Comparison of ENCODE assay signal across 22 cellular contexts in the genomic region with DNA sequence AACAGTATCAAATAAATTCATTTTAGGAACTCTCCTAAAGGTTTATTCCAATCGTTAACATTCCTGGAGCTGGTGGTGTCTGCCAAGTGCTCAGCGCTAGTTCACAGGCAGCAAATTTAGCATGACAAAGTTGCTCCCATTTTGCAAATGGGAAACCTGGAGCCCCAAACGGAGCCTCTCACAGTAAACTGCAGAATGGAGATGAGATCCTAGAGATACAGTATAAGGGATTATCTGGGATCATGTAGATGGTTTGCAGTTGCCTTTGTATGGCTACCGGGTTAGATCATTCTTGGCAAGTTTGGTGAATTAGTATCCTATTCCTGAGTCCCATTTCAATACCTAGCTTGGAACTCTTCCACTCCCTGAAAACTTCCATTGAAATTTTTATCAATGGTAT.
DNase-seq lines count a peak whose midpoint lies in the region; ATAC-seq and TF ChIP-seq lines count a peak whose summit lies in the region.
"Had no signal": no experiment of that assay in that cellular context is flagged by ENCODE, and none has a peak within 500 bp of the region (broad histone marks: within the 10 kb centered on the region; RNA-seq: fewer than 3 reads in every experiment).

No MANE protein-coding gene starts in this region.

- H3K9me3 Mint-ChIP-seq in WTC11: peaks cover 4% of the 10 kb centered on the region; the same call in 1 of the 2 replicates

- H3K36me3 ChIP-seq in iPS DF 6.9 (ENCODE audit: control insufficient read depth, insufficient read depth, low read length) (no peaks in the 10 kb centered on the region), stomach (peaks cover 0 to 4% (median 0%) of the 10 kb centered on the region in 4 donors)
- H3K36me3 ChIP-seq: BLaER1 had no signal

- peaks cover 51% of the 10 kb centered on the region for H3K4me1 Mint-ChIP-seq in WTC11

- H3K4me3 ChIP-seq in right cardiac atrium (ENCODE audit: low read length): no peak overlapping the region
- no peak overlapping the region for H3K4me3 ChIP-seq in iPS DF 6.9 (ENCODE audit: low read length)
- H3K4me3 ChIP-seq in stomach: no peak overlapping the region
- H3K4me3 ChIP-seq: BLaER1 had no signal

- H3K27me3 ChIP-seq in right cardiac atrium (ENCODE audit: control insufficient read depth, insufficient read depth): no peaks in the 10 kb centered on the region
- H3K27me3 ChIP-seq in iPS DF 6.9 (ENCODE audit: control insufficient read depth, insufficient read depth, low read length): no peaks in the 10 kb centered on the region
- no peaks in the 10 kb centered on the region for H3K27me3 ChIP-seq in stomach
- H3K27me3 ChIP-seq: BLaER1 had no signal

- CTCF ChIA-PET in WTC11 (lab: Charles Lee): interaction anchor here (1.0 kb wide), 1 partner anchor 125 kb away, joined by 3 read pairs; no protein-coding TSS in a partner anchor

- ATAC-seq in Right ventricle myocardium superior (ENCODE audit: poor library complexity) (peak; percentile 32), right cardiac atrium (no peak), WTC11 (peak; percentile 96), HG02759 (IDR thresholded peaks at IDR 0.05; ENCODE audit: unreplicated experiment) (no peak)

- no peak for DNase-seq in Right ventricle myocardium superior
- no peak for DNase-seq in right cardiac atrium
- DNase-seq in WTC11 (ENCODE audit: low spot score): peak; percentile 40
- peak; percentile 25 for DNase-seq in iPS DF 6.9 (ENCODE audit: low read depth, low spot score)
- DNase-seq in stimulated activated CD4-positive, alpha-beta T cell treated with anti-CD3 and anti-CD28 coated beads, Interleukin-4, amount 100 ng/mL, for 24 hours: no peak
- DNase-seq in stomach: no peak
- DNase-seq in NCI-H2081 treated with DMSO at 0.1 percent for 48 hours (lab: John Stamatoyannopoulos, UW): no peak
- DNase-seq: ACHN; Caco-2; CD4-positive, alpha-beta T cell; DMS 273 treated with DMSO at 0.1 percent for 48 hours; DND-41; GOT3; Kasumi-1; NCI-H1417 treated with DMSO at 0.1 percent for 48 hours; NCI-H187 treated with DMSO at 0.1 percent for 48 hours; NCI-H2227 treated with DMSO at 0.1 percent for 48 hours; NCI-H510A treated with DMSO at 0.1 percent for 48 hours; NCI-H82 had no signal

- TF ChIP-seq CTCF in WTC11 (IDR thresholded peaks at IDR 0.05): no peak
- TF ChIP-seq CTCF in stomach (IDR thresholded peaks at IDR 0.05): no peak

- no peak for TF ChIP-seq POLR2A in stomach (IDR thresholded peaks at IDR 0.05)

- H3K27me3 Mint-ChIP-seq in WTC11 (ENCODE audit: low read depth): no peaks in the 10 kb centered on the region
- H3K27me3 Mint-ChIP-seq: CD4-positive, alpha-beta T cell had no signal

- TF ChIP-seq EP300 in stomach (IDR thresholded peaks at IDR 0.05): no peak

- WGBS in right cardiac atrium: 64% methylated on average over 4 of the region's 4 CpGs
- no CpG with 5 or more reads among the region's 4 CpGs for WGBS in iPS DF 6.9 (ENCODE audit: insufficient coverage, insufficient read length)
- WGBS in stomach, 5 donors: 64 to 81% (median 72%) methylated on average over 4 of the region's 4 CpGs

- POLR2A ChIA-PET in WTC11 (lab: Charles Lee): interaction anchor here (1.0 kb wide), 1 partner anchor 16 kb away, joined by 3 read pairs; no protein-coding TSS in a partner anchor

- H3K27ac ChIP-seq in right cardiac atrium (ENCODE audit: low read length) (no peak overlapping the region), iPS DF 6.9 (ENCODE audit: low read length) (no peak overlapping the region), stomach (no peak overlapping the region)
- H3K27ac ChIP-seq: 22Rv1, BLaER1 had no signal

- peak overlapping the region; percentile 43 for H3K4me3 Mint-ChIP-seq in WTC11
- H3K4me3 Mint-ChIP-seq: CD4-positive, alpha-beta T cell had no signal

- H3K9me3 ChIP-seq in right cardiac atrium (ENCODE audit: control insufficient read depth, low read length) (no peaks in the 10 kb centered on the region), iPS DF 6.9 (ENCODE audit: control insufficient read depth, insufficient read depth, low read length) (no peaks in the 10 kb centered on the region), stomach (no peaks in the 10 kb centered on the region)
- H3K9me3 ChIP-seq: BLaER1, Caco-2 had no signal

- intact Hi-C loops in Right ventricle myocardium superior (cut with DNase I) (no loop called here), right cardiac atrium (cut with DNase I) (no loop called here), stomach (cut with DNase I; ENCODE audit: low total_unique reads) (no loop called here)

- no peaks in the 10 kb centered on the region for H3K36me3 Mint-ChIP-seq in WTC11

- H3K27ac Mint-ChIP-seq in WTC11: peak overlapping the region; percentile 43
- H3K27ac Mint-ChIP-seq: CD4-positive, alpha-beta T cell had no signal

- no peaks in the 10 kb centered on the region for H3K4me1 ChIP-seq in right cardiac atrium (ENCODE audit: control insufficient read depth, insufficient read depth, low read length)
- no peaks in the 10 kb centered on the region for H3K4me1 ChIP-seq in iPS DF 6.9 (ENCODE audit: control insufficient read depth, insufficient read depth, low read length)
- peaks cover 0 to 7% (median 0%) of the 10 kb centered on the region in 4 donors for H3K4me1 ChIP-seq in stomach
- H3K4me1 ChIP-seq: BLaER1, Caco-2 had no signal

TF ChIP-seq in WTC11, 78 proteins besides CTCF, POLR2A, EP300 and RAD21:
- TF ChIP-seq ZBTB21 (CRISPR knock-in tag; IDR thresholded peaks at IDR 0.05; ENCODE audit: borderline replicate concordance) (no peak), CREM (CRISPR knock-in tag; IDR thresholded peaks at IDR 0.05) (0 out of 2 replicates have a peak, but pooled peaks have one; percentile 25)

Comparison
In these comparisons a context has a peak if more than half of its experiments do, and no peak if none do; other contexts are left out.
1. ATAC-seq: peak in Right ventricle myocardium superior (single experiment) and WTC11 (single experiment); none in right cardiac atrium (0 of 2) and HG02759 (single experiment).
2. DNase-seq: peak in WTC11 (single experiment) and iPS DF 6.9 (single experiment); none in Right ventricle myocardium superior (single experiment), right cardiac atrium (0 of 3), stimulated activated CD4-positive, alpha-beta T cell treated with anti-CD3 and anti-CD28 coated beads, Interleukin-4, amount 100 ng/mL, for 24 hours (single experiment), stomach (single experiment) and NCI-H2081 treated with DMSO at 0.1 percent for 48 hours (single experiment).